19 cellular contexts compared by ENCODE assay signal in genomic region chr2:168060956-168061750, GRCh38.
DNase-seq lines count a peak whose midpoint lies in the region; ATAC-seq, FAIRE-seq and TF ChIP-seq lines count a peak whose summit lies in the region.
"Had no signal": no experiment of that assay in that cellular context is flagged by ENCODE, and none has a peak within 500 bp of the region (broad histone marks: within the 10 kb centered on the region; RNA-seq: fewer than 3 reads in every experiment).

No MANE protein-coding gene starts in this region.

- no peak overlapping the region for H3K4me3 ChIP-seq in AG09309 (ENCODE audit: control insufficient read depth, low read depth, low read length)
- no peak overlapping the region for H3K4me3 ChIP-seq in endothelial cell of umbilical vein (replicated peaks in 1 of 3; ENCODE audit: insufficient read depth in 1 of 3, low read depth in 1 of 3, low read length in 3 of 3)
- H3K4me3 ChIP-seq: mucosa of descending colon, vagina had no signal

- peak; percentile 60 for FAIRE-seq in endothelial cell of umbilical vein (lab: Jason Lieb, UNC)

- peak overlapping the region in 1 of 6 donors; percentile 7 for H3K27ac Mint-ChIP-seq in immature natural killer cell
- H3K27ac Mint-ChIP-seq: activated CD8-positive, alpha-beta T cell treated with anti-CD3 and anti-CD28 coated beads for 36 hours; IgD-negative memory B cell; stimulated activated effector memory CD8-positive, alpha-beta T cell treated with anti-CD3 and anti-CD28 coated beads, Interleukin-12 subunit alpha, Interleukin-12 subunit beta, amount 100 ng/mL, for 72 hours had no signal

- no TSS peak for BruUV-seq in endothelial cell of umbilical vein (replicated peaks; lab: Mats Ljungman, UMichigan)

- H3K4me1 Mint-ChIP-seq in immature natural killer cell, result peaks cover 2 to 19% of the 10 kb centered on the region in 2 donors
- H3K4me1 Mint-ChIP-seq: CD14-positive monocyte; IgD-negative memory B cell; stimulated activated effector memory CD8-positive, alpha-beta T cell treated with anti-CD3 and anti-CD28 coated beads, Interleukin-12 subunit alpha, Interleukin-12 subunit beta, amount 100 ng/mL, for 72 hours had no signal

- POLR2A ChIA-PET in endothelial cell of umbilical vein (lab: Charles Lee), result interaction anchor here (0.8 kb wide), 1 partner anchor 8 kb away, joined by 3 read pairs; no protein-coding TSS in a partner anchor

- dilution Hi-C loops in endothelial cell of umbilical vein (cut with MboI; ENCODE audit: extremely low pct_ligation_motif_present, low sequenced_read_pairs), result no loop called here

- no peaks in the 10 kb centered on the region for H4K20me1 ChIP-seq in endothelial cell of umbilical vein (replicated peaks; ENCODE audit: control insufficient read depth, extremely low read depth, insufficient read depth, low read length)

- DNase-seq in AG09309 (ENCODE audit: low read depth), result peak; percentile 13
- peak; percentile 56 for DNase-seq in LHCN-M2 (ENCODE audit: low read depth)
- no peak for DNase-seq in endothelial cell of umbilical vein (ENCODE audit: low read depth, low spot score)
- peak; percentile 57 for DNase-seq in myocyte (ENCODE audit: low read depth)
- no peak for DNase-seq in immature natural killer cell
- no peak for DNase-seq in GM19240 (ENCODE audit: insufficient read length, low spot score)
- no peak for DNase-seq in activated CD4-positive, alpha-beta T cell treated with anti-CD3 and anti-CD28 coated beads, Interleukin-2, amount 50 U/mL, for 48 hours
- DNase-seq: activated CD8-positive, alpha-beta T cell treated with anti-CD3 and anti-CD28 coated beads for 36 hours; mucosa of descending colon; NCI-H1436 treated with DMSO at 0.1 percent for 48 hours; NCI-H526; stimulated activated CD4-positive, alpha-beta T cell treated with anti-CD3 and anti-CD28 coated beads, Interleukin-4, amount 100 ng/mL, for 1 hour; T-helper 9 cell had no signal

- TF ChIP-seq POLR2A in endothelial cell of umbilical vein (IDR thresholded peaks at IDR 0.05; ENCODE audit: low read depth, low read length), result no peak

- H3K4me3 Mint-ChIP-seq in immature natural killer cell, result no peak overlapping the region
- H3K4me3 Mint-ChIP-seq: activated CD8-positive, alpha-beta T cell treated with anti-CD3 and anti-CD28 coated beads for 36 hours; CD14-positive monocyte; IgD-negative memory B cell; stimulated activated effector memory CD8-positive, alpha-beta T cell treated with anti-CD3 and anti-CD28 coated beads, Interleukin-12 subunit alpha, Interleukin-12 subunit beta, amount 100 ng/mL, for 72 hours had no signal

- H3K9me3 Mint-ChIP-seq in immature natural killer cell, result no peaks in the 10 kb centered on the region
- H3K9me3 Mint-ChIP-seq: activated CD8-positive, alpha-beta T cell treated with anti-CD3 and anti-CD28 coated beads for 36 hours; CD14-positive monocyte; IgD-negative memory B cell; stimulated activated effector memory CD8-positive, alpha-beta T cell treated with anti-CD3 and anti-CD28 coated beads, Interleukin-12 subunit alpha, Interleukin-12 subunit beta, amount 100 ng/mL, for 72 hours had no signal

- no peak overlapping the region for H3K4me2 ChIP-seq in endothelial cell of umbilical vein (ENCODE audit: insufficient read depth, low read length)

- no peak overlapping the region for H3K9ac ChIP-seq in endothelial cell of umbilical vein (replicated peaks; ENCODE audit: extremely low read depth, insufficient read depth, low read length)

- H3K36me3 Mint-ChIP-seq in immature natural killer cell, result peaks cover 14 to 35% (median 14%) of the 10 kb centered on the region in 3 donors

- intact Hi-C loops in endothelial cell of umbilical vein (cut with micrococcal nuclease), result no loop called here

- H3K27ac ChIP-seq in endothelial cell of umbilical vein (ENCODE audit: insufficient read depth, low read depth, low read length), result no peak overlapping the region
- H3K27ac ChIP-seq: vagina had no signal

- H3K36me3 ChIP-seq in endothelial cell of umbilical vein (ENCODE audit: control insufficient read depth in 2 of 2, extremely low read depth in 1 of 2, insufficient read depth in 2 of 2, low read length in 2 of 2), result no peaks in the 10 kb centered on the region

- H3K9me1 ChIP-seq in endothelial cell of umbilical vein (replicated peaks; ENCODE audit: control insufficient read depth, extremely low read depth, insufficient read depth, low read length), result no peaks in the 10 kb centered on the region

- H3K27me3 Mint-ChIP-seq in immature natural killer cell (ENCODE audit: low read depth in 3 of 3), result peaks cover 0 to 3% (median 0%) of the 10 kb centered on the region in 3 donors
- H3K27me3 Mint-ChIP-seq: activated CD8-positive, alpha-beta T cell treated with anti-CD3 and anti-CD28 coated beads for 36 hours; IgD-negative memory B cell had no signal

- H3K9me3 ChIP-seq in endothelial cell of umbilical vein (replicated peaks; ENCODE audit: control insufficient read depth, insufficient read depth, low read length), result no peaks in the 10 kb centered on the region
- H3K9me3 ChIP-seq: mucosa of descending colon, vagina had no signal

- H3K79me2 ChIP-seq in endothelial cell of umbilical vein (ENCODE audit: control insufficient read depth, insufficient read depth, low read length), result no peaks in the 10 kb centered on the region

- TF ChIP-seq CTCF in AG09309 (IDR thresholded peaks at IDR 0.05; ENCODE audit: control insufficient read depth, insufficient read depth, low read depth, low read length, missing control alignments), result no peak
- TF ChIP-seq CTCF in endothelial cell of umbilical vein (IDR thresholded peaks at IDR 0.05; ENCODE audit: extremely low read depth in 1 of 2, insufficient read depth in 1 of 2, low read depth in 1 of 2, low read length in 2 of 2), result no peak

- no peaks in the 10 kb centered on the region for H3K4me1 ChIP-seq in endothelial cell of umbilical vein (ENCODE audit: control insufficient read depth, extremely low read depth, insufficient read depth, low read length)
- H3K4me1 ChIP-seq: vagina had no signal

- H2AFZ ChIP-seq in endothelial cell of umbilical vein (ENCODE audit: low read depth, low read length), result no peak overlapping the region

- no peak for ATAC-seq in GM19455 (IDR thresholded peaks at IDR 0.05; ENCODE audit: unreplicated experiment)
- ATAC-seq: activated CD8-positive, alpha-beta T cell treated with anti-CD3 and anti-CD28 coated beads for 36 hours; esophagus mucosa; mucosa of descending colon; stimulated activated effector memory CD8-positive, alpha-beta T cell treated with anti-CD3 and anti-CD28 coated beads, Interleukin-12 subunit alpha, Interleukin-12 subunit beta, amount 100 ng/mL, for 72 hours had no signal

- CTCF ChIA-PET in endothelial cell of umbilical vein (lab: Charles Lee), result interaction anchor here (1.0 to 1.4 kb wide), 2 partner anchors 57 to 58 kb away, joined by 3 to 5 read pairs; no protein-coding TSS in a partner anchor

- H3K27me3 ChIP-seq in endothelial cell of umbilical vein (ENCODE audit: control insufficient read depth in 2 of 2, insufficient read depth in 2 of 2, low read length in 2 of 2), result no peaks in the 10 kb centered on the region
- H3K27me3 ChIP-seq: vagina had no signal

TF ChIP-seq in endothelial cell of umbilical vein, 7 proteins besides CTCF, POLR2A, EP300 and RAD21:
- TF ChIP-seq FOS (IDR thresholded peaks at IDR 0.05; ENCODE audit: borderline replicate concordance, insufficient read depth, low read length) (no peak), MYC (IDR thresholded peaks at IDR 0.05; ENCODE audit: low read depth, low read length) (no peak), JUN (IDR thresholded peaks at IDR 0.05; ENCODE audit: borderline replicate concordance, insufficient read depth, insufficient read length, low read depth) (no peak), EZH2 (IDR thresholded peaks at IDR 0.05; ENCODE audit: borderline replicate concordance, low read depth, low read length, severe bottlenecking) (no peak), POLR2AphosphoS5 (IDR thresholded peaks at IDR 0.05; ENCODE audit: insufficient read depth, low read depth, low read length) (no peak), MAX (IDR thresholded peaks at IDR 0.05; ENCODE audit: insufficient read depth, insufficient read length) (no peak), GATA2 (IDR thresholded peaks at IDR 0.05; ENCODE audit: insufficient read depth, insufficient read length, low read depth, low read length) (no peak)

Comparison
In these comparisons a context has a peak if more than half of its experiments do, and no peak if none do; other contexts are left out.
1. DNase-seq: peak in AG09309 (single experiment), LHCN-M2 (single experiment) and myocyte (single experiment); none in endothelial cell of umbilical vein (single experiment), immature natural killer cell (0 of 3), GM19240 (single experiment) and activated CD4-positive, alpha-beta T cell treated with anti-CD3 and anti-CD28 coated beads, Interleukin-2, amount 50 U/mL, for 48 hours (0 of 2).